In the genomic region with DNA sequence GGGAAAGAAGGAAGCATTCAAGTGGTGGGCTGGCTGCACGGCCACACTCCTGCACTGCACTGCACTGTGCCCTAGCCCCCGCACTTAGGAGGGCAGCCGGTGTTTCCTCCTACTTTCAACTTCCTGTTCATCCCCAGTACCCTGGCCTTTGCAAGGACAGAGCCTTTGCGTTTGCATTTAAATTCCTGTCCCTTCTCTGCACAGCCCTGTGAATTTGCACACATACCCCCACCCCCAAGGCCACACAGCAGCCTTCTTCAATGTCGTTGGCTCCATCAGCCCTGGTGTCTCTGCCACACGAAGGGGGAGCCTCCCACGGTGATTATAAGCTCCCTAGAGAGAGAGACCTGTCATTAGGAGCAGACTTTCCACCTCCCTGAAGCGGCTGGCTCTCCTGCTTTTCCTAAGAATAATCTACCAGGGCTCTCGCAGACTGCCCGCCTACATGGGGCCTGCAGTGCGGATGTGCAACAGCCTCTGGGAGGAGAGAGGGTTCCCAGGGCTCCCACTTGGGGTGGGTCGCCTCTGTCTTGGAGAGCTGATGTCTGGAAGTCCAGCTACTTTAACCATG, we compare ENCODE assay signal across 21 cellular contexts. TPM values are rescaled to one million over a fixed set of nuclear protein-coding genes. Genes with fewer than 3 reads are reported as not detected.
DNase-seq lines count a peak whose midpoint lies in the region; TF ChIP-seq lines count a peak whose summit lies in the region.
"Had no signal": no experiment of that assay in that cellular context is flagged by ENCODE, and none has a peak within 500 bp of the region (broad histone marks: within the 10 kb centered on the region; RNA-seq: fewer than 3 reads in every experiment).

No MANE protein-coding gene starts in this region.

- no peaks in the 10 kb centered on the region for H3K4me1 Mint-ChIP-seq in activated T-cell treated with anti-CD3 and anti-CD28 coated beads, Interleukin-2, amount 50 U/mL, for 24 hours (ENCODE audit: low read depth)
- H3K4me1 Mint-ChIP-seq: activated naive CD4-positive, alpha-beta T cell treated with anti-CD3 and anti-CD28 coated beads, Interleukin-2, amount 50 U/mL, for 24 hours had no signal

- no peak overlapping the region for H3K4me3 ChIP-seq in BLaER1 treated with 17β-estradiol and CSF1 and Interleukin-3, amounts not matched to agents 10 nM and 100 nM
- H3K4me3 ChIP-seq in H7 (ENCODE audit: insufficient read depth, low read depth, low read length) (no peak overlapping the region), Peyer's patch (no peak overlapping the region)
- H3K4me3 ChIP-seq: body of pancreas, esophagus muscularis mucosa, heart left ventricle, tibial artery had no signal

- H3K27me3 ChIP-seq in BLaER1 treated with 17β-estradiol and CSF1 and Interleukin-3, amounts not matched to agents 10 nM and 100 nM = peaks cover 0 to 7% (median 0%) of the 10 kb centered on the region in 11 experiments; a peak in 3 of 22 replicates
- H3K27me3 ChIP-seq in H7 (ENCODE audit: control insufficient read depth, insufficient read depth, low read length) = no peaks in the 10 kb centered on the region
- H3K27me3 ChIP-seq in Peyer's patch = no peaks in the 10 kb centered on the region
- H3K27me3 ChIP-seq: body of pancreas, esophagus muscularis mucosa, heart left ventricle, tibial artery had no signal

- no peaks in the 10 kb centered on the region for H3K36me3 Mint-ChIP-seq in activated T-cell treated with anti-CD3 and anti-CD28 coated beads, Interleukin-2, amount 50 U/mL, for 24 hours (ENCODE audit: low read depth)
- H3K36me3 Mint-ChIP-seq: activated naive CD4-positive, alpha-beta T cell treated with anti-CD3 and anti-CD28 coated beads, Interleukin-2, amount 50 U/mL, for 24 hours had no signal

- DNase-seq in H7 (peak; percentile 61), UCSD-AML1 (lab: John Stamatoyannopoulos, UW; ENCODE audit: unreplicated experiment) (peak; percentile 46), mesenteric fat pad (ENCODE audit: low spot score) (peak; percentile 59), Peyer's patch (no peak), DMS 273 (lab: John Stamatoyannopoulos, UW; ENCODE audit: unreplicated experiment) (no peak), OCI-M2 (lab: John Stamatoyannopoulos, UW; ENCODE audit: unreplicated experiment) (no peak)
- no peak for DNase-seq in activated T-cell treated with anti-CD3 and anti-CD28 coated beads, Interleukin-2, amount 50 U/mL, for 24 hours
- DNase-seq: activated CD4-positive, alpha-beta T cell treated with anti-CD3 and anti-CD28 coated beads for 48 hours; body of pancreas; dermis blood vessel endothelial cell; heart left ventricle; MV-4-11; NCI-H2107; NK-92 treated with Interleukin-12 subunit alpha and Interleukin-12 subunit beta, amount 100 ng/mL, for 24 hours; SIG-M5; stimulated activated CD4-positive, alpha-beta T cell treated with anti-CD3 and anti-CD28 coated beads, Interleukin-4, amount 100 ng/mL, for 24 hours had no signal

- H3K27ac ChIP-seq in BLaER1 treated with 17β-estradiol and CSF1 and Interleukin-3, amounts not matched to agents 10 nM and 100 nM = no peak overlapping the region
- H3K27ac ChIP-seq in Peyer's patch = no peak overlapping the region
- H3K27ac ChIP-seq: body of pancreas, esophagus muscularis mucosa, heart left ventricle, parathyroid adenoma, tibial artery had no signal

- no peak overlapping the region for H3K4me3 Mint-ChIP-seq in activated T-cell treated with anti-CD3 and anti-CD28 coated beads, Interleukin-2, amount 50 U/mL, for 24 hours
- H3K4me3 Mint-ChIP-seq: activated naive CD4-positive, alpha-beta T cell treated with anti-CD3 and anti-CD28 coated beads, Interleukin-2, amount 50 U/mL, for 24 hours had no signal

- H3K4me2 ChIP-seq in BLaER1 treated with 17β-estradiol and CSF1 and Interleukin-3, amounts not matched to agents 10 nM and 100 nM = peak overlapping the region; percentile 27 to 65 (median 60)

- peaks cover 38% of the 10 kb centered on the region for H3K27me3 Mint-ChIP-seq in activated T-cell treated with anti-CD3 and anti-CD28 coated beads, Interleukin-2, amount 50 U/mL, for 24 hours

- no peak overlapping the region for H3K27ac Mint-ChIP-seq in activated T-cell treated with anti-CD3 and anti-CD28 coated beads, Interleukin-2, amount 50 U/mL, for 24 hours
- H3K27ac Mint-ChIP-seq: activated naive CD4-positive, alpha-beta T cell treated with anti-CD3 and anti-CD28 coated beads, Interleukin-2, amount 50 U/mL, for 24 hours had no signal

- TF ChIP-seq CTCF in Peyer's patch (IDR thresholded peaks at IDR 0.05) = no peak

- H3K4me1 ChIP-seq in BLaER1 treated with 17β-estradiol and CSF1 and Interleukin-3, amounts not matched to agents 10 nM and 100 nM = peaks cover 11 to 25% (median 19%) of the 10 kb centered on the region in 10 experiments
- H3K4me1 ChIP-seq in Peyer's patch = no peaks in the 10 kb centered on the region
- H3K4me1 ChIP-seq: body of pancreas, esophagus muscularis mucosa, heart left ventricle, parathyroid adenoma, tibial artery had no signal

- H3K9ac ChIP-seq in BLaER1 treated with 17β-estradiol and CSF1 and Interleukin-3, amounts not matched to agents 10 nM and 100 nM = peak overlapping the region in 4 of 11 experiments; percentile 2 to 17 (median 8); a peak in 3 of 22 replicates
- H3K9ac ChIP-seq: parathyroid adenoma had no signal

- no peaks in the 10 kb centered on the region for H3K9me3 ChIP-seq in BLaER1 treated with 17β-estradiol and CSF1 and Interleukin-3, amounts not matched to agents 10 nM and 100 nM (replicated peaks in 1 of 11)
- H3K9me3 ChIP-seq in Peyer's patch = no peaks in the 10 kb centered on the region
- H3K9me3 ChIP-seq: body of pancreas, esophagus muscularis mucosa, heart left ventricle, tibial artery had no signal

- no peaks in the 10 kb centered on the region for H3K36me3 ChIP-seq in BLaER1 treated with 17β-estradiol and CSF1 and Interleukin-3, amounts not matched to agents 10 nM and 100 nM
- no peaks in the 10 kb centered on the region for H3K36me3 ChIP-seq in H7 (replicated peaks; ENCODE audit: control insufficient read depth, insufficient read depth, low read length)
- no peaks in the 10 kb centered on the region for H3K36me3 ChIP-seq in Peyer's patch
- H3K36me3 ChIP-seq: esophagus muscularis mucosa, heart left ventricle, tibial artery had no signal

- no peaks in the 10 kb centered on the region for H3K9me3 Mint-ChIP-seq in activated T-cell treated with anti-CD3 and anti-CD28 coated beads, Interleukin-2, amount 50 U/mL, for 24 hours
- H3K9me3 Mint-ChIP-seq: activated naive CD4-positive, alpha-beta T cell treated with anti-CD3 and anti-CD28 coated beads, Interleukin-2, amount 50 U/mL, for 24 hours had no signal

- TF ChIP-seq POLR2A in Peyer's patch (IDR thresholded peaks at IDR 0.05) = no peak

- peaks cover 0 to 27% (median 0%) of the 10 kb centered on the region in 11 experiments; a peak in 5 of 22 replicates for H4K20me1 ChIP-seq in BLaER1 treated with 17β-estradiol and CSF1 and Interleukin-3, amounts not matched to agents 10 nM and 100 nM

RNA-seq across cellular contexts. Expression of a gene that starts 13.2 kb away (rescaled TPM):
- 19.2 and 20.7 TPM in 2 replicates for total RNA-seq in H7 (2014; rRNA removed; shearing (Covaris generic))
- total RNA-seq in mesenteric fat pad (2.0 TPM), Peyer's patch (10 to 100 TPM in 2 of 4 donors, 1 to 10 TPM in 2; 7.4 to 16.0 (median 11.2) TPM)

RNA-seq across cellular contexts. Expression of a gene that starts 56.5 kb away (rescaled TPM):
- 300 and 371 TPM in 2 replicates for total RNA-seq in H7 (2014; rRNA removed; shearing (Covaris generic))
- 102 TPM for total RNA-seq in mesenteric fat pad
- total RNA-seq in Peyer's patch = 10 to 100 TPM; 21.1 to 64.5 (median 41.5) TPM

Comparison
In these comparisons a context has a peak if more than half of its experiments do, and no peak if none do; other contexts are left out.
1. DNase-seq: peak in H7 (single experiment), UCSD-AML1 (single experiment) and mesenteric fat pad (single experiment); none in activated T-cell treated with anti-CD3 and anti-CD28 coated beads, Interleukin-2, amount 50 U/mL, for 24 hours (single experiment), Peyer's patch (0 of 3), DMS 273 (single experiment) and OCI-M2 (single experiment).